Comparison of ENCODE assay signal across 23 cellular contexts in genomic region chr14:58666737-58667136, GRCh38. TPM values are rescaled to one million over a fixed set of nuclear protein-coding genes. Genes with fewer than 3 reads are reported as not detected.
"Had no signal": no experiment of that assay in that cellular context is flagged by ENCODE, and none has a peak within 500 bp of the region (broad histone marks: within the 10 kb centered on the region; RNA-seq: fewer than 3 reads in every experiment).

No MANE protein-coding gene starts in this region.

- H3K4me3 ChIP-seq: MG63, SJSA1, SK-N-MC had no signal

- H3K9me3 ChIP-seq: MG63, SJSA1 had no signal

- DNase-seq: IMR-90, Karpas-422, KG1, MG63, NCI-H1092, NCI-H1417, NCI-H1436 treated with DMSO at 0.1 percent for 48 hours, NCI-H1694, NCI-H187 treated with DMSO at 0.1 percent for 48 hours, NCI-H2029 treated with DMSO at 0.1 percent for 48 hours, NCI-H2171, NCI-H226, NCI-H446, NCI-H510A, NCI-H526 treated with DMSO at 0.1 percent for 48 hours, NCI-H774, Right ventricle myocardium superior, RPMI8226, SIG-M5 had no signal

- H3K27ac ChIP-seq: SJSA1, SK-N-MC had no signal

- ATAC-seq: HepG2 had no signal

- H3K36me3 ChIP-seq: MG63, SJSA1 had no signal

RNA-seq across cellular contexts. Expression of gene DACT1, which starts 29.0 kb away (rescaled TPM):
- total RNA-seq: HepG2, HT-29 had no signal
